9 cellular contexts compared by ENCODE assay signal in the genomic region with DNA sequence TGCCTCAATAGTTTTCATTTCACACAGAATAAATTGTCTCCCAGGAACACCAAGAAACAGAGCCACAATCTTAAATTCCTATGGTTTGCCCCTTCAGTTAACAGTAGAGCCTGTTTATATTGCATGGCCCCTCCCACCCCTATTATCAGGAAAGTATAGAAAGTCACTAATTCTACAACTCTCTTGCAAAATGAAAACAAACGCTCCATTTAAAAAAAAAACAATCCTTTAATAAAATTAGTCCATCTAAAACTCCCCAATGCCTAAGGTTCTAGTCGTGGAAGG. TPM values are rescaled to one million over a fixed set of nuclear protein-coding genes. Genes with fewer than 3 reads are reported as not detected.
DNase-seq lines count a peak whose midpoint lies in the region; ATAC-seq, FAIRE-seq and TF ChIP-seq lines count a peak whose summit lies in the region.
"Had no signal": no experiment of that assay in that cellular context is flagged by ENCODE, and none has a peak within 500 bp of the region (broad histone marks: within the 10 kb centered on the region; RNA-seq: fewer than 3 reads in every experiment).

No MANE protein-coding gene starts in this region.

- peak overlapping the region; percentile 88 to 97 (median 91) for H3K4me3 Mint-ChIP-seq in naive thymus-derived CD4-positive, alpha-beta T cell

- ATAC-seq in naive thymus-derived CD4-positive, alpha-beta T cell = no peak

- H3K36me3 Mint-ChIP-seq in naive thymus-derived CD4-positive, alpha-beta T cell = peaks cover 4 to 37% (median 15%) of the 10 kb centered on the region in 5 donors

- peak overlapping the region; percentile 76 for H3K4me3 ChIP-seq in AG04450 (ENCODE audit: low read depth, low read length)
- H3K4me3 ChIP-seq in naive thymus-derived CD4-positive, alpha-beta T cell (ENCODE audit: low read length) = peak overlapping the region; percentile 94

- POLR2A ChIA-PET in AG04450 (lab: Yijun Ruan, JAX) = interaction anchor here (2.5 to 2.8 kb wide), 3 partner anchors 8 to 244 kb away, joined by 23 to 49 read pairs (median 27); a partner anchor contains a TSS
- POLR2A ChIA-PET in naive thymus-derived CD4-positive, alpha-beta T cell (lab: Charles Lee) = interaction anchor here (0.6 to 20.2 kb wide), 13 partner anchors 8 to 658 kb away, joined by 3 to 435 read pairs (median 5); a partner anchor contains a TSS

- H3K9me3 ChIP-seq in AG04450 (ENCODE audit: control insufficient read depth, insufficient read depth, low read length) (no peaks in the 10 kb centered on the region; the same call in 1 of the 2 replicates), KOPT-K1 (ENCODE audit: insufficient read depth, low read length, poor library complexity, severe bottlenecking) (no peaks in the 10 kb centered on the region)
- no peaks in the 10 kb centered on the region for H3K9me3 ChIP-seq in naive thymus-derived CD4-positive, alpha-beta T cell (ENCODE audit: control insufficient read depth in 2 of 3, low read length in 3 of 3)

- TF ChIP-seq CTCF in AG04450 (IDR thresholded peaks at IDR 0.05; ENCODE audit: low read depth, low read length) = no peak

- intact Hi-C loops in naive thymus-derived CD4-positive, alpha-beta T cell (cut with micrococcal nuclease) = no loop called here

- H3K4me1 ChIP-seq in naive thymus-derived CD4-positive, alpha-beta T cell (ENCODE audit: control insufficient read depth in 2 of 2, insufficient read depth in 2 of 2, low read length in 2 of 2) = peaks cover 7 to 21% of the 10 kb centered on the region in 2 donors

- peak overlapping the region; percentile 57 for H3K27ac ChIP-seq in AG04450 (ENCODE audit: low read depth, low read length)
- H3K27ac ChIP-seq in KOPT-K1 (ENCODE audit: low read depth, low read length, poor library complexity, severe bottlenecking) = peak overlapping the region; percentile 96
- H3K27ac ChIP-seq in cingulate gyrus (ENCODE audit: low read depth, low read length) = peak overlapping the region; percentile 91
- H3K27ac ChIP-seq in naive thymus-derived CD4-positive, alpha-beta T cell (ENCODE audit: low read depth, low read length) = peak overlapping the region; percentile 75

- H3K4me1 Mint-ChIP-seq in naive thymus-derived CD4-positive, alpha-beta T cell = peaks cover 16 to 64% (median 25%) of the 10 kb centered on the region in 7 donors

- peaks cover 0 to 3% (median 0%) of the 10 kb centered on the region in 5 donors for H3K27me3 Mint-ChIP-seq in naive thymus-derived CD4-positive, alpha-beta T cell

- no peaks in the 10 kb centered on the region for H3K27me3 ChIP-seq in AG04450 (ENCODE audit: control insufficient read depth, insufficient read depth, low read length)
- no peaks in the 10 kb centered on the region for H3K27me3 ChIP-seq in naive thymus-derived CD4-positive, alpha-beta T cell (ENCODE audit: control insufficient read depth in 2 of 2, insufficient read depth in 2 of 2, low read length in 2 of 2)

- CTCF ChIA-PET in AG04450 (lab: Charles Lee) = interaction anchor here (1.3 to 1.9 kb wide), 2 partner anchors 10 to 103 kb away, joined by 3 to 16 read pairs; no protein-coding TSS in a partner anchor
- CTCF ChIA-PET in naive thymus-derived CD4-positive, alpha-beta T cell (lab: Charles Lee) = interaction anchor here (1.0 to 1.3 kb wide), 2 partner anchors 26 to 103 kb away, joined by 3 to 5 read pairs; a partner anchor contains a TSS

- peaks cover 0 to 6% (median 0%) of the 10 kb centered on the region in 11 donors for H3K9me3 Mint-ChIP-seq in naive thymus-derived CD4-positive, alpha-beta T cell

- H3K36me3 ChIP-seq in KOPT-K1 (ENCODE audit: insufficient read depth, low read length) = peaks cover 65% of the 10 kb centered on the region
- H3K36me3 ChIP-seq in naive thymus-derived CD4-positive, alpha-beta T cell (ENCODE audit: control insufficient read depth in 2 of 3, insufficient read depth in 3 of 3, low read length in 3 of 3) = peaks cover 9 to 21% (median 17%) of the 10 kb centered on the region in 3 experiments

- H3K27ac Mint-ChIP-seq in naive thymus-derived CD4-positive, alpha-beta T cell = peak overlapping the region; percentile 70 to 86 (median 79)

- no peak for FAIRE-seq in frontal cortex (lab: Jason Lieb, UNC)

- DNase-seq in AG04450 (ENCODE audit: low read depth, low spot score) = no peak
- DNase-seq in naive thymus-derived CD4-positive, alpha-beta T cell = no peak
- no peak for DNase-seq in stimulated activated CD4-positive, alpha-beta T cell treated with anti-CD3 and anti-CD28 coated beads, Interleukin-2, amount 100 ng/mL, for 24 hours
- DNase-seq in stimulated activated CD4-positive, alpha-beta T cell treated with anti-CD3 and anti-CD28 coated beads, Interleukin-1b, Interleukin-23, amount 100 ng/mL, for 48 hours = no peak
- no peak for DNase-seq in NCI-H82 treated with DMSO at 0.1 percent for 48 hours (lab: John Stamatoyannopoulos, UW; ENCODE audit: unreplicated experiment)
- no peak for DNase-seq in frontal cortex (ENCODE audit: low spot score in 2 of 2)
- DNase-seq: NCI-H187 treated with DMSO at 0.1 percent for 48 hours had no signal

RNA-seq across cellular contexts. Expression of a gene that starts 8.0 kb away (rescaled TPM):
- 59.2 and 62.5 TPM in 2 replicates for polyA plus RNA-seq in AG04450 (2011; rRNA removed)
- 66.5 and 79.0 TPM in 2 replicates for polyA minus RNA-seq in AG04450 (2011; rRNA and poly(A)+ RNA removed)
- 10 to 100 TPM; 21.9 to 63.9 (median 37.9) TPM for total RNA-seq in naive thymus-derived CD4-positive, alpha-beta T cell
- polyA plus RNA-seq in naive thymus-derived CD4-positive, alpha-beta T cell = 10 to 100 TPM; 25.0 to 32.6 TPM
- total RNA-seq in frontal cortex = 5.3 TPM

RNA-seq across cellular contexts. Expression of a gene that starts 8.9 kb away (rescaled TPM):
- 38.5 and 43.3 TPM in 2 replicates for polyA plus RNA-seq in AG04450 (2011; rRNA removed)
- polyA minus RNA-seq in AG04450 (2011; rRNA and poly(A)+ RNA removed) = 28.5 and 33.3 TPM in 2 replicates
- 10 to 100 TPM in 1 of 5 experiments, 1 to 10 TPM in 4; 6.7 to 25.4 (median 7.7) TPM for total RNA-seq in naive thymus-derived CD4-positive, alpha-beta T cell
- polyA plus RNA-seq in naive thymus-derived CD4-positive, alpha-beta T cell = 10 to 100 TPM; 20.8 to 25.3 TPM
- 3.7 TPM for total RNA-seq in frontal cortex

RNA-seq across cellular contexts. Expression of a gene that starts 13.5 kb away (rescaled TPM):
- 2.8 and 3.4 TPM in 2 replicates for polyA plus RNA-seq in AG04450 (2011; rRNA removed)
- polyA minus RNA-seq in AG04450 (2011; rRNA and poly(A)+ RNA removed) = 8.3 and 11.9 TPM in 2 replicates
- 10 to 100 TPM; 24.7 to 40.7 (median 36.1) TPM for total RNA-seq in naive thymus-derived CD4-positive, alpha-beta T cell
- polyA plus RNA-seq in naive thymus-derived CD4-positive, alpha-beta T cell = 10 to 100 TPM in 1 of 2 donors, 1 to 10 TPM in 1; 2.7 to 10.2 TPM
- 11.4 TPM for total RNA-seq in frontal cortex

RNA-seq across cellular contexts. Expression of a gene that starts 26.0 kb away (rescaled TPM):
- 9.9 and 19.9 TPM in 2 replicates for polyA plus RNA-seq in AG04450 (2011; rRNA removed)
- polyA minus RNA-seq in AG04450 (2011; rRNA and poly(A)+ RNA removed) = 24.7 and 32.8 TPM in 2 replicates
- total RNA-seq in naive thymus-derived CD4-positive, alpha-beta T cell = 10 to 100 TPM; 39.0 to 73.9 (median 57.1) TPM
- 10 to 100 TPM; 40.3 to 72.1 TPM for polyA plus RNA-seq in naive thymus-derived CD4-positive, alpha-beta T cell
- total RNA-seq in frontal cortex = 26.1 TPM

RNA-seq across cellular contexts. Expression of a gene that starts 27.8 kb away (rescaled TPM):
- 14.9 and 16.4 TPM in 2 replicates for polyA plus RNA-seq in AG04450 (2011; rRNA removed)
- polyA minus RNA-seq in AG04450 (2011; rRNA and poly(A)+ RNA removed) = 26.7 and 33.9 TPM in 2 replicates
- 10 to 100 TPM; 30.7 to 79.7 (median 42.7) TPM for total RNA-seq in naive thymus-derived CD4-positive, alpha-beta T cell
- 10 to 100 TPM; 14.7 to 24.1 TPM for polyA plus RNA-seq in naive thymus-derived CD4-positive, alpha-beta T cell
- 24.5 TPM for total RNA-seq in frontal cortex
